In genomic region chr3:129233538-129233937, GRCh38 we compare ENCODE assay signal across 8 cellular contexts. TPM values are rescaled to one million over a fixed set of nuclear protein-coding genes. Genes with fewer than 3 reads are reported as not detected.
DNase-seq lines count a peak whose midpoint lies in the region; ATAC-seq and TF ChIP-seq lines count a peak whose summit lies in the region.

No MANE protein-coding gene starts in this region.

- 0 out of 2 replicates have a peak overlapping the region, but pooled peaks have one; percentile 0 for H3K4me2 ChIP-seq in DOHH2 (ENCODE audit: low read length)

- TF ChIP-seq EP300 in upper lobe of left lung (IDR thresholded peaks at IDR 0.05) (no peak), ovary (IDR thresholded peaks at IDR 0.05) (no peak)

- intact Hi-C loops in ovary (cut with DNase I), result no loop called here

- TF ChIP-seq CTCF in DOHH2 (IDR thresholded peaks at IDR 0.05; ENCODE audit: low read depth, low read length, poor library complexity, severe bottlenecking), result no peak
- TF ChIP-seq CTCF in endothelial cell (IDR thresholded peaks at IDR 0.05; ENCODE audit: unreplicated experiment), result no peak
- no peak for TF ChIP-seq CTCF in upper lobe of left lung (IDR thresholded peaks at IDR 0.05)
- TF ChIP-seq CTCF in ovary (IDR thresholded peaks at IDR 0.05), result no peak

- no peak overlapping the region for H3K4me3 Mint-ChIP-seq in endothelial cell (ENCODE audit: unreplicated experiment)

- H3K27ac ChIP-seq in DOHH2 (ENCODE audit: low read depth, low read length) (no peak overlapping the region), upper lobe of left lung (peak overlapping the region; percentile 66 to 89 (median 80)), ovary (no peak overlapping the region)

- no peaks in the 10 kb centered on the region for H3K9me2 ChIP-seq in DOHH2 (replicated peaks; ENCODE audit: control insufficient read depth, low read length)

- ATAC-seq in GM21390 (IDR thresholded peaks at IDR 0.05; ENCODE audit: unreplicated experiment) (peak; percentile 95), HG03558 (IDR thresholded peaks at IDR 0.05; ENCODE audit: extremely low read depth, unreplicated experiment) (peak; percentile 87), upper lobe of left lung (ENCODE audit: low FRiP score in 2 of 2) (peak; percentile 77 to 83)

- H3K9me3 ChIP-seq in DOHH2 (ENCODE audit: control insufficient read depth, insufficient read depth, low read length), result no peaks in the 10 kb centered on the region
- no peaks in the 10 kb centered on the region for H3K9me3 ChIP-seq in upper lobe of left lung
- H3K9me3 ChIP-seq in ovary, result no peaks in the 10 kb centered on the region

- TF ChIP-seq POLR2A in upper lobe of left lung (IDR thresholded peaks at IDR 0.05), result peak in 1 of 4 donors; percentile 47
- no peak for TF ChIP-seq POLR2A in ovary (IDR thresholded peaks at IDR 0.05)

- H3K9me3 Mint-ChIP-seq in endothelial cell (ENCODE audit: unreplicated experiment), result no peaks in the 10 kb centered on the region

- H3K27ac Mint-ChIP-seq in endothelial cell (ENCODE audit: unreplicated experiment), result peak overlapping the region; percentile 3

- WGBS in upper lobe of left lung, 2 donors, result 45 to 62% methylated on average over 4 of the region's 4 CpGs
- 63 to 83% (median 75%) methylated on average over 4 of the region's 4 CpGs for WGBS in ovary, 3 donors

- H3K36me3 ChIP-seq in DOHH2 (ENCODE audit: control insufficient read depth, low read length), result no peaks in the 10 kb centered on the region
- no peaks in the 10 kb centered on the region for H3K36me3 ChIP-seq in upper lobe of left lung
- no peaks in the 10 kb centered on the region for H3K36me3 ChIP-seq in ovary

- no peaks in the 10 kb centered on the region for H3K79me2 ChIP-seq in DOHH2 (ENCODE audit: control insufficient read depth, low read length)

- H3K27me3 ChIP-seq in DOHH2 (ENCODE audit: control insufficient read depth, low read length), result no peaks in the 10 kb centered on the region
- H3K27me3 ChIP-seq in upper lobe of left lung, result no peaks in the 10 kb centered on the region
- no peaks in the 10 kb centered on the region for H3K27me3 ChIP-seq in ovary

- 0 out of 2 replicates have a peak, but pooled peaks cover 3% of the 10 kb centered on the region for H4K20me1 ChIP-seq in DOHH2 (ENCODE audit: control insufficient read depth, insufficient read depth, low read depth, low read length)

- H3K4me1 Mint-ChIP-seq in endothelial cell (ENCODE audit: unreplicated experiment), result peaks cover 24% of the 10 kb centered on the region

- peaks cover 10% of the 10 kb centered on the region for H3F3A ChIP-seq in DOHH2 (ENCODE audit: control insufficient read depth, insufficient read depth)

- H3K4me3 ChIP-seq in DOHH2 (ENCODE audit: low read length) (no peak overlapping the region), upper lobe of left lung (no peak overlapping the region), ovary (no peak overlapping the region)

- H3K4me1 ChIP-seq in DOHH2 (ENCODE audit: control insufficient read depth, low read length) (peaks cover 27% of the 10 kb centered on the region), upper lobe of left lung (peaks cover 13 to 25% (median 15%) of the 10 kb centered on the region in 4 donors), ovary (ENCODE audit: insufficient read depth) (peaks cover 8% of the 10 kb centered on the region)

- DNase-seq in endothelial cell (ENCODE audit: low spot score), result no peak
- DNase-seq in upper lobe of left lung, result peak in 1 of 2 donors; percentile 82
- DNase-seq in NCI-H1417 (lab: John Stamatoyannopoulos, UW), result no peak
- no peak for DNase-seq in ovary
- DNase-seq in NK-92 treated with Interleukin-12 subunit alpha and Interleukin-12 subunit beta, amount 100 ng/mL, for 24 hours (lab: John Stamatoyannopoulos, UW), result no peak

- H3K27me3 Mint-ChIP-seq in endothelial cell (ENCODE audit: unreplicated experiment), result peaks cover 3% of the 10 kb centered on the region

- no peaks in the 10 kb centered on the region for H3K36me3 Mint-ChIP-seq in endothelial cell (ENCODE audit: low read depth, unreplicated experiment)

RNA-seq across cellular contexts. Expression of gene COPG1, which starts 15.9 kb away (rescaled TPM):
- total RNA-seq in endothelial cell (ENCODE audit: unreplicated experiment) (149 TPM), upper lobe of left lung (100 to 1,000 TPM; 108 to 191 (median 171) TPM), ovary (100 to 1,000 TPM in 5 of 7 donors, 10 to 100 TPM in 2; 49.2 to 147 (median 115) TPM)
- 100 to 1,000 TPM in 1 of 2 donors, 10 to 100 TPM in 1; 62.6 to 133 TPM for polyA plus RNA-seq in ovary

RNA-seq across cellular contexts. Expression of gene HMCES, which starts 45.1 kb away (rescaled TPM):
- total RNA-seq in endothelial cell (ENCODE audit: unreplicated experiment) (36.4 TPM), upper lobe of left lung (10 to 100 TPM; 27.0 to 38.0 (median 31.1) TPM), ovary (10 to 100 TPM; 15.5 to 44.5 (median 35.2) TPM)
- polyA plus RNA-seq in ovary, result 10 to 100 TPM; 27.5 to 44.3 TPM

RNA-seq across cellular contexts. Expression of gene CNBP, which starts 49.8 kb away (rescaled TPM):
- total RNA-seq in endothelial cell (ENCODE audit: unreplicated experiment) (192 TPM), upper lobe of left lung (100 to 1,000 TPM; 185 to 426 (median 312) TPM), ovary (100 to 1,000 TPM; 383 to 530 (median 467) TPM)
- polyA plus RNA-seq in ovary, result 100 to 1,000 TPM; 408 to 540 TPM

Comparison
In these comparisons a context has a peak if more than half of its experiments do, and no peak if none do; other contexts are left out.
1. H3K27ac ChIP-seq: peak in upper lobe of left lung (4 of 4); none in DOHH2 (single experiment) and ovary (0 of 2).
2. Peak in every context shown above with its lines, with median percentiles within 50 percentile points of each other: ATAC-seq.